Comparison of ENCODE assay signal across 14 cellular contexts in the genomic region with DNA sequence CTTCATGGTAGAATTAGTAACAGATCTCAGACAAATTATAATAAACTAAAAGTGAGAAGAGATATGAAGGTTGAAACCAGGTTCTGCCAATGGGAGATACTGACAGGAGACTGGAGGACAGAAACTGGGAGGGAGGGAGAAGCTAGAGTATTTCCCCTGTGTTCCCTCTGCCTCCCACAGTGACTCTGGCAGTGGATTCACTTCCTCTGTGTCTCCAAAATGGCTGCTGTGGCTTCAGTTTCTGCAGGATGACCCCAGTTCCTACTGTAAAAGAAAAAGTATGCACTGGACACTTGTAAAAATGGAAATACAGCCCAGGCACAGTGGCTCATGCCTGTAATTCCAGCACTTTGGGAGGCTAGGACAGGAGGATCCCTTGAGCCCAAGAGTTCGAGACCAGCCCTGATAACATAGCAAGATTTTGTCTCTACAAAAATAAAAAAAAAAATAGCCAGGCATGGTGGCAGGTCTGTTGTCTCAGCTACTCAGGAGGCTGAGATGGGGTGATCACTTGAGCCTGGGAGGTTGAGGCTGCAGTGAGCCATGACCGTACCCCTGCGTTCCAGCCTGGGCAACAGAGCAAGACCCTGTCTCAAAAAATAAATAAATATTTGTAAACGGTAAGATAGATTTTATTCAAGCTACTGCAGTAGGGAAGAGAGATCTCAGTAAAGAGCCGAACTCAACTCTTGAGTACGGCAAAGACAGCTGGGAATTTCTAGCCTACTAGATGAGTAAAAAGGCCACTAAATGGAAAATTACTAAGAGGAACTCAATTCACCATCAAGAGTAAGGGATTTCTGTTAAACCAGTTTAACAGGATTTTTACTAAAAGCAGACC.
"Had no signal": no experiment of that assay in that cellular context is flagged by ENCODE, and none has a peak within 500 bp of the region (broad histone marks: within the 10 kb centered on the region; RNA-seq: fewer than 3 reads in every experiment).

No MANE protein-coding gene starts in this region.

- H3K9me3 Mint-ChIP-seq: activated CD4-positive, alpha-beta T cell treated with anti-CD3 and anti-CD28 coated beads, Interleukin-2, amount 10 ng/mL, durations not matched to agents 24 days and 14 days; activated naive CD8-positive, alpha-beta T cell treated with anti-CD3 and anti-CD28 coated beads, Interleukin-2, amount 50 U/mL, for 24 hours; activated T-helper 1 cell treated with anti-CD3 and anti-CD28 coated beads, Interleukin-12 subunit alpha, Interleukin-12 subunit beta, Interleukin-2, Interleukin-4 antibody, amounts not matched to agents 30 ng/mL and 10 ng/mL and 1 ng/mL, durations not matched to agents 14 hours and 24 hours and 36 hours; stimulated activated effector memory CD8-positive, alpha-beta T cell treated with anti-CD3 and anti-CD28 coated beads, Interleukin-12 subunit alpha, Interleukin-12 subunit beta, amount 100 ng/mL, for 72 hours had no signal

- H3K4me1 ChIP-seq: left ventricle myocardium inferior, parathyroid adenoma, tibial artery had no signal

- H3K9me3 ChIP-seq: tibial artery had no signal

- H3K36me3 Mint-ChIP-seq: stimulated activated effector memory CD8-positive, alpha-beta T cell treated with anti-CD3 and anti-CD28 coated beads, Interleukin-12 subunit alpha, Interleukin-12 subunit beta, amount 100 ng/mL, for 72 hours had no signal

- ATAC-seq: activated naive CD8-positive, alpha-beta T cell treated with anti-CD3 and anti-CD28 coated beads, Interleukin-2, amount 50 U/mL, for 24 hours; stimulated activated effector memory CD8-positive, alpha-beta T cell treated with anti-CD3 and anti-CD28 coated beads, Interleukin-12 subunit alpha, Interleukin-12 subunit beta, amount 100 ng/mL, for 72 hours had no signal

- H3K4me1 Mint-ChIP-seq: activated CD4-positive, alpha-beta T cell treated with anti-CD3 and anti-CD28 coated beads, Interleukin-2, amount 10 ng/mL, durations not matched to agents 24 days and 14 days; activated naive CD8-positive, alpha-beta T cell treated with anti-CD3 and anti-CD28 coated beads, Interleukin-2, amount 50 U/mL, for 24 hours; stimulated activated effector memory CD8-positive, alpha-beta T cell treated with anti-CD3 and anti-CD28 coated beads, Interleukin-12 subunit alpha, Interleukin-12 subunit beta, amount 100 ng/mL, for 72 hours had no signal

- H3K36me3 ChIP-seq: cardiac muscle cell, left ventricle myocardium inferior, tibial artery had no signal

- H3K4me3 Mint-ChIP-seq: activated CD4-positive, alpha-beta T cell treated with anti-CD3 and anti-CD28 coated beads, Interleukin-2, amount 10 ng/mL, durations not matched to agents 24 days and 14 days; activated naive CD8-positive, alpha-beta T cell treated with anti-CD3 and anti-CD28 coated beads, Interleukin-2, amount 50 U/mL, for 24 hours; activated T-helper 1 cell treated with anti-CD3 and anti-CD28 coated beads, Interleukin-12 subunit alpha, Interleukin-12 subunit beta, Interleukin-2, Interleukin-4 antibody, amounts not matched to agents 30 ng/mL and 10 ng/mL and 1 ng/mL, durations not matched to agents 14 hours and 24 hours and 36 hours; stimulated activated effector memory CD8-positive, alpha-beta T cell treated with anti-CD3 and anti-CD28 coated beads, Interleukin-12 subunit alpha, Interleukin-12 subunit beta, amount 100 ng/mL, for 72 hours had no signal

- H3K27me3 Mint-ChIP-seq: activated CD4-positive, alpha-beta T cell treated with anti-CD3 and anti-CD28 coated beads, Interleukin-2, amount 10 ng/mL, durations not matched to agents 24 days and 14 days; activated naive CD8-positive, alpha-beta T cell treated with anti-CD3 and anti-CD28 coated beads, Interleukin-2, amount 50 U/mL, for 24 hours had no signal

- H2AFZ ChIP-seq: parathyroid adenoma had no signal

- H3K27me3 ChIP-seq: cardiac muscle cell, tibial artery had no signal

- DNase-seq: activated CD4-positive, alpha-beta T cell treated with anti-CD3 and anti-CD28 coated beads, Interleukin-2, amount 10 ng/mL, durations not matched to agents 24 days and 14 days; activated naive CD4-positive, alpha-beta T cell treated with Interleukin-2 at 50 U/mL for 16 hours; activated naive CD8-positive, alpha-beta T cell treated with anti-CD3 and anti-CD28 coated beads, Interleukin-2, amount 50 U/mL, for 24 hours; effector CD4-positive, alpha-beta T cell; foreskin melanocyte; head of caudate nucleus; islet precursor cell; left ventricle myocardium inferior; T-helper 9 cell; tibial artery had no signal

- H3K27ac ChIP-seq: cardiac muscle cell, left ventricle myocardium inferior, parathyroid adenoma, tibial artery had no signal

- H3K4me3 ChIP-seq: cardiac muscle cell, left ventricle myocardium inferior, tibial artery had no signal

- H3K79me2 ChIP-seq: parathyroid adenoma had no signal

- H3K27ac Mint-ChIP-seq: activated CD4-positive, alpha-beta T cell treated with anti-CD3 and anti-CD28 coated beads, Interleukin-2, amount 10 ng/mL, durations not matched to agents 24 days and 14 days; activated naive CD8-positive, alpha-beta T cell treated with anti-CD3 and anti-CD28 coated beads, Interleukin-2, amount 50 U/mL, for 24 hours; activated T-helper 1 cell treated with anti-CD3 and anti-CD28 coated beads, Interleukin-12 subunit alpha, Interleukin-12 subunit beta, Interleukin-2, Interleukin-4 antibody, amounts not matched to agents 30 ng/mL and 10 ng/mL and 1 ng/mL, durations not matched to agents 14 hours and 24 hours and 36 hours; stimulated activated effector memory CD8-positive, alpha-beta T cell treated with anti-CD3 and anti-CD28 coated beads, Interleukin-12 subunit alpha, Interleukin-12 subunit beta, amount 100 ng/mL, for 72 hours had no signal
